8 cellular contexts compared by ENCODE assay signal in genomic region chr20:47360489-47361267, GRCh38. TPM values are rescaled to one million over a fixed set of nuclear protein-coding genes. Genes with fewer than 3 reads are reported as not detected.
A peak's percentile ranks its signal among the peaks of the same experiment; 100 is the strongest.
DNase-seq lines count a peak whose midpoint lies in the region; ATAC-seq and TF ChIP-seq lines count a peak whose summit lies in the region.

No MANE protein-coding gene starts in this region.

- H3K4me3 ChIP-seq in lung, result no peak overlapping the region
- H3K4me3 ChIP-seq in suprapubic skin, result peak overlapping the region; percentile 6
- H3K4me3 ChIP-seq in CD4-positive, alpha-beta memory T cell (ENCODE audit: low read length in 2 of 2), result no peak overlapping the region

- H3K27me3 ChIP-seq in lung (ENCODE audit: control insufficient read depth, insufficient read depth), result no peaks in the 10 kb centered on the region
- no peaks in the 10 kb centered on the region for H3K27me3 ChIP-seq in suprapubic skin
- H3K27me3 ChIP-seq in CD4-positive, alpha-beta memory T cell (ENCODE audit: insufficient read depth, low read length), result no peaks in the 10 kb centered on the region

- H3K36me3 Mint-ChIP-seq in IgD-negative memory B cell, result peaks cover 4% of the 10 kb centered on the region
- H3K36me3 Mint-ChIP-seq in CD4-positive, alpha-beta memory T cell, result peaks cover 0 to 7% of the 10 kb centered on the region in 2 donors

- CTCF ChIA-PET in CD4-positive, alpha-beta memory T cell (lab: Charles Lee; ENCODE audit: partially characterized antibody), result interaction anchor here (1.1 to 2.0 kb wide), 3 partner anchors 12 to 87 kb away, joined by 3 to 7 read pairs (median 4); no protein-coding TSS in a partner anchor

- ATAC-seq in lung (ENCODE audit: insufficient read depth, low FRiP score), result peak; percentile 16

- POLR2A ChIA-PET in CD4-positive, alpha-beta memory T cell (lab: Charles Lee; ENCODE audit: partially characterized antibody), result no interaction called here

- no peaks in the 10 kb centered on the region for H3K27me3 Mint-ChIP-seq in IgD-negative memory B cell
- H3K27me3 Mint-ChIP-seq in CD4-positive, alpha-beta memory T cell, result no peaks in the 10 kb centered on the region

- peak overlapping the region; percentile 95 to 99 for H3K27ac ChIP-seq in lung (ENCODE audit: low read depth in 1 of 2, low read length in 1 of 2)
- peak overlapping the region; percentile 99 for H3K27ac ChIP-seq in suprapubic skin
- no peak overlapping the region for H3K27ac ChIP-seq in CD4-positive, alpha-beta memory T cell (ENCODE audit: low read depth, low read length)

- H3K36me3 ChIP-seq in lung (ENCODE audit: control insufficient read depth in 2 of 2, insufficient read depth in 2 of 2, low read length in 2 of 2) (no peaks in the 10 kb centered on the region), suprapubic skin (no peaks in the 10 kb centered on the region)
- H3K36me3 ChIP-seq in CD4-positive, alpha-beta memory T cell (ENCODE audit: insufficient read depth, low read length), result no peaks in the 10 kb centered on the region

- H3K9me3 ChIP-seq in lung (ENCODE audit: control insufficient read depth in 2 of 2, insufficient read depth in 1 of 2, low read length in 1 of 2) (no peaks in the 10 kb centered on the region), suprapubic skin (no peaks in the 10 kb centered on the region)
- no peaks in the 10 kb centered on the region for H3K9me3 ChIP-seq in CD4-positive, alpha-beta memory T cell (ENCODE audit: control insufficient read depth in 1 of 2, low read length in 2 of 2)

- TF ChIP-seq CTCF in lung (IDR thresholded peaks at IDR 0.05; ENCODE audit: control extremely low read depth, extremely low read depth) (no peak), suprapubic skin (IDR thresholded peaks at IDR 0.05) (no peak)

- peak in 1 of 2 donors; percentile 31 for TF ChIP-seq POLR2A in suprapubic skin (IDR thresholded peaks at IDR 0.05)

- H3K4me1 Mint-ChIP-seq in IgD-negative memory B cell, result peaks cover 41 to 56% (median 54%) of the 10 kb centered on the region in 3 donors
- peaks cover 21 to 32% (median 26%) of the 10 kb centered on the region in 4 donors for H3K4me1 Mint-ChIP-seq in CD4-positive, alpha-beta memory T cell

- DNase-seq in DMS114 treated with DMSO at 0.1 percent for 48 hours (lab: John Stamatoyannopoulos, UW; ENCODE audit: unreplicated experiment), result peak; percentile 62
- peak; percentile 83 for DNase-seq in ecto neural progenitor cell (ENCODE audit: low spot score)
- peak; percentile 74 for DNase-seq in lung (ENCODE audit: low spot score)
- peak; percentile 88 to 89 for DNase-seq in suprapubic skin (ENCODE audit: low spot score in 2 of 2)
- DNase-seq in T-helper 1 cell, result no peak
- DNase-seq in CD4-positive, alpha-beta memory T cell, result no peak

- H3K27ac Mint-ChIP-seq in IgD-negative memory B cell, result peak overlapping the region in 2 of 3 donors; percentile 93 to 97
- H3K27ac Mint-ChIP-seq in CD4-positive, alpha-beta memory T cell, result peak overlapping the region in 3 of 7 donors; percentile 10 to 92 (median 66)

- WGBS in lung, 2 donors, result 14 to 21% methylated on average over 25 of the region's 25 CpGs
- WGBS in suprapubic skin, result 22% methylated on average over 24 of the region's 25 CpGs

- peaks cover 30 to 39% of the 10 kb centered on the region in 2 donors for H3K4me1 ChIP-seq in lung (ENCODE audit: control insufficient read depth in 2 of 2, insufficient read depth in 2 of 2, low read length in 2 of 2)
- peaks cover 67% of the 10 kb centered on the region for H3K4me1 ChIP-seq in suprapubic skin
- peaks cover 37% of the 10 kb centered on the region for H3K4me1 ChIP-seq in CD4-positive, alpha-beta memory T cell (ENCODE audit: insufficient read depth, low read length)

- TF ChIP-seq EP300 in suprapubic skin (IDR thresholded peaks at IDR 0.05), result peak; percentile 51

- no peaks in the 10 kb centered on the region for H3K9me3 Mint-ChIP-seq in IgD-negative memory B cell
- peaks cover 0 to 2% (median 0%) of the 10 kb centered on the region in 8 donors for H3K9me3 Mint-ChIP-seq in CD4-positive, alpha-beta memory T cell

- intact Hi-C loops in CD4-positive, alpha-beta memory T cell (cut with micrococcal nuclease), result no loop called here

- peak overlapping the region in 3 of 4 donors; percentile 69 to 94 (median 88) for H3K4me3 Mint-ChIP-seq in IgD-negative memory B cell
- H3K4me3 Mint-ChIP-seq in CD4-positive, alpha-beta memory T cell, result no peak overlapping the region

TF ChIP-seq in PFSK-1, 5 proteins besides CTCF, POLR2A, EP300 and RAD21:
- TF ChIP-seq TAF1 (IDR thresholded peaks at IDR 0.05; ENCODE audit: borderline replicate concordance, insufficient read depth, low read length) (no peak), FOXP2 (optimal IDR thresholded peaks at IDR 0.05; ENCODE audit: borderline replicate concordance, extremely low read depth, extremely low read length, insufficient read depth) (peak; percentile 60), POLR2AphosphoS5 (IDR thresholded peaks at IDR 0.05; ENCODE audit: low read depth, low read length) (0 out of 2 replicates have a peak, but pooled peaks have one; percentile 49), REST (IDR thresholded peaks at IDR 0.05; ENCODE audit: insufficient read depth in 1 of 2, low read depth in 2 of 2, low read length in 2 of 2) (0 out of 4 replicates have a peak, but pooled peaks of 1 of the 2 experiments have one; percentile 40), SIN3A (IDR thresholded peaks at IDR 0.05; ENCODE audit: borderline replicate concordance, insufficient read depth, low read length) (no peak; the same call in 1 of the 2 replicates)

RNA-seq across cellular contexts. Expression of gene ZMYND8, which starts 4.2 kb away (rescaled TPM):
- polyA plus RNA-seq in IgD-negative memory B cell (16.7 TPM), lung (10 to 100 TPM; 14.2 to 15.1 TPM)
- 12.2 TPM for polyA plus RNA-seq in PFSK-1 (2012; ENCODE audit: insufficient read length, low read depth)
- total RNA-seq in lung (10 to 100 TPM; 45.2 to 46.4 TPM), suprapubic skin (100 to 1,000 TPM in 1 of 4 donors, 10 to 100 TPM in 3; 48.5 to 169 (median 54.1) TPM)
- 10 to 100 TPM; 47.7 to 48.5 TPM for total RNA-seq in CD4-positive, alpha-beta memory T cell
- 10 to 100 TPM in 1 of 2 donors, 1 to 10 TPM in 1; 3.5 to 20.1 TPM for polyA plus RNA-seq in CD4-positive, alpha-beta memory T cell

Comparison
In these comparisons a context has a peak if more than half of its experiments do, and no peak if none do; other contexts are left out.
1. DNase-seq: peak in DMS114 treated with DMSO at 0.1 percent for 48 hours (single experiment), ecto neural progenitor cell (single experiment), lung (single experiment) and suprapubic skin (2 of 2); none in T-helper 1 cell (0 of 5) and CD4-positive, alpha-beta memory T cell (0 of 5).
2. H3K4me3 Mint-ChIP-seq: peak in IgD-negative memory B cell (3 of 4); none in CD4-positive, alpha-beta memory T cell (0 of 8).